21 cellular contexts compared by ENCODE assay signal in the genomic region with DNA sequence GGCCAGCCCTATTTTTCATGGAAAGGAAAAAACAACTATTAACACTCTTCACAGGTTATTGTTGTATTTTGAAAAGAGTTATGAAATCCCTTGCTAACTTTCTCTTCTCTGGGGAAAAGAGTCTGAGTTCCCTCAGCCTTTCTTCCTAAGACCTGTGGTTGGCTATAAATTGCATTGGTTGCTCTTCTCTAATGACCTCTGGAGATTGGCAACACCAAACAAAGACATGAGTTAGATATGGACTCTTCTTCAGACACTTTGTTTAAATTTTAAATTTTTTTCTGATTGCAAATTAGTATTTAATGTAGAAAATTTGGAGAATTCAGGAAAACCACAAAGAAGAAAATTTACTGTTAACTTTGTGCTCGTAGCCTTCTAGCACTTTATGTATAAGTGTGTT.
"Had no signal": no experiment of that assay in that cellular context is flagged by ENCODE, and none has a peak within 500 bp of the region (broad histone marks: within the 10 kb centered on the region; RNA-seq: fewer than 3 reads in every experiment).

No MANE protein-coding gene starts in this region.

- ATAC-seq: esophagus mucosa; gastroesophageal sphincter; left colon; natural killer cell; sciatic nerve; stimulated activated memory B cell treated with anti-CD40 and anti-IgM and Interleukin-4, amounts not matched to agents 10 μg/mL and 1 μg/mL and 100 μg/mL, for 72 hours had no signal

- H3K36me3 ChIP-seq: spleen had no signal

- H3K4me1 Mint-ChIP-seq: immature natural killer cell; natural killer cell; stimulated activated memory B cell treated with anti-CD40 and anti-IgM and Interleukin-4, amounts not matched to agents 10 μg/mL and 1 μg/mL and 100 μg/mL, for 72 hours had no signal

- H3K9me3 Mint-ChIP-seq: natural killer cell; neural crest cell; stimulated activated memory B cell treated with anti-CD40 and anti-IgM and Interleukin-4, amounts not matched to agents 10 μg/mL and 1 μg/mL and 100 μg/mL, for 72 hours; stimulated activated naive CD8-positive, alpha-beta T cell treated with anti-CD3 and anti-CD28 coated beads, Interleukin-15, Interleukin-2, amounts not matched to agents 100 ng/mL and 50 ng/mL, for 24 hours had no signal

- H3K27me3 ChIP-seq: gastroesophageal sphincter, spleen, tibial artery, upper lobe of left lung had no signal

- H3K4me1 ChIP-seq: spleen, tibial artery, upper lobe of left lung had no signal

- H3K4me3 ChIP-seq: gastroesophageal sphincter, spleen, tibial artery, upper lobe of left lung had no signal

- H3K27ac ChIP-seq: spleen, tibial artery, upper lobe of left lung had no signal

- H3K36me3 Mint-ChIP-seq: immature natural killer cell; natural killer cell; stimulated activated memory B cell treated with anti-CD40 and anti-IgM and Interleukin-4, amounts not matched to agents 10 μg/mL and 1 μg/mL and 100 μg/mL, for 72 hours had no signal

- H3K27ac Mint-ChIP-seq: immature natural killer cell; natural killer cell; stimulated activated memory B cell treated with anti-CD40 and anti-IgM and Interleukin-4, amounts not matched to agents 10 μg/mL and 1 μg/mL and 100 μg/mL, for 72 hours; stimulated activated naive CD8-positive, alpha-beta T cell treated with anti-CD3 and anti-CD28 coated beads, Interleukin-15, Interleukin-2, amounts not matched to agents 100 ng/mL and 50 ng/mL, for 24 hours had no signal

- H3K27me3 Mint-ChIP-seq: stimulated activated memory B cell treated with anti-CD40 and anti-IgM and Interleukin-4, amounts not matched to agents 10 μg/mL and 1 μg/mL and 100 μg/mL, for 72 hours; stimulated activated naive CD8-positive, alpha-beta T cell treated with anti-CD3 and anti-CD28 coated beads, Interleukin-15, Interleukin-2, amounts not matched to agents 100 ng/mL and 50 ng/mL, for 24 hours had no signal

- DNase-seq: effector memory CD4-positive, alpha-beta T cell; foreskin fibroblast; glutamatergic neuron; immature natural killer cell; kidney; left colon; mammary epithelial cell; natural killer cell; posterior cingulate gyrus; spleen; stimulated activated CD4-positive, alpha-beta T cell treated with anti-CD3 and anti-CD28 coated beads, Interleukin-15, amount 100 ng/mL, for 24 hours; stimulated activated CD4-positive, alpha-beta T cell treated with anti-CD3 and anti-CD28 coated beads, Interleukin-1b, Interleukin-23, amount 100 ng/mL, for 48 hours; stimulated activated CD4-positive, alpha-beta T cell treated with anti-CD3 and anti-CD28 coated beads, Interleukin-4, amount 100 ng/mL, for 24 hours; tibial artery; upper lobe of left lung had no signal

- H3K4me3 Mint-ChIP-seq: immature natural killer cell; natural killer cell; neural crest cell; stimulated activated memory B cell treated with anti-CD40 and anti-IgM and Interleukin-4, amounts not matched to agents 10 μg/mL and 1 μg/mL and 100 μg/mL, for 72 hours; stimulated activated naive CD8-positive, alpha-beta T cell treated with anti-CD3 and anti-CD28 coated beads, Interleukin-15, Interleukin-2, amounts not matched to agents 100 ng/mL and 50 ng/mL, for 24 hours had no signal

- H3K9me3 ChIP-seq: gastroesophageal sphincter, spleen, tibial artery, upper lobe of left lung had no signal
